In genomic region chr19:31070126-31070525, GRCh38 we compare ENCODE assay signal across 23 cellular contexts.
DNase-seq lines count a peak whose midpoint lies in the region; TF ChIP-seq lines count a peak whose summit lies in the region.
"Had no signal": no experiment of that assay in that cellular context is flagged by ENCODE, and none has a peak within 500 bp of the region (broad histone marks: within the 10 kb centered on the region; RNA-seq: fewer than 3 reads in every experiment).

No MANE protein-coding gene starts in this region.

- H2BK12ac ChIP-seq in mesenchymal stem cell (ENCODE audit: low read length in 2 of 2) = no peak overlapping the region

- 72% methylated on average over 6 of the region's 7 CpGs for WGBS in mesenchymal stem cell
- WGBS in thyroid gland, 2 donors = 58 to 60% methylated on average over 7 of the region's 7 CpGs

- H3K4me2 ChIP-seq in mesenchymal stem cell (ENCODE audit: low read length, poor library complexity, severe bottlenecking) = no peak overlapping the region

- TF ChIP-seq POLR2A in thyroid gland (IDR thresholded peaks at IDR 0.05) = no peak

- H3K4me3 Mint-ChIP-seq in chondrocyte (ENCODE audit: unreplicated experiment) = no peak overlapping the region
- no peak overlapping the region for H3K4me3 Mint-ChIP-seq in activated T-helper 2 cell treated with anti-CD3 and anti-CD28 coated beads, Interferon-gamma antibody, Interleukin-2, Interleukin-4, amounts not matched to agents 10 μg/mL and 5 μg/mL and 100 μg/mL, durations not matched to agents 14 hours and 24 hours and 36 hours (ENCODE audit: low read depth)
- H3K4me3 Mint-ChIP-seq: CD4-positive, CD25-positive, alpha-beta regulatory T cell; CD8-positive, alpha-beta memory T cell; HFFc6 had no signal

- no peaks in the 10 kb centered on the region for H3K9me3 Mint-ChIP-seq in chondrocyte (ENCODE audit: low read depth)
- no peaks in the 10 kb centered on the region for H3K9me3 Mint-ChIP-seq in activated T-helper 2 cell treated with anti-CD3 and anti-CD28 coated beads, Interferon-gamma antibody, Interleukin-2, Interleukin-4, amounts not matched to agents 10 μg/mL and 5 μg/mL and 100 μg/mL, durations not matched to agents 14 hours and 24 hours and 36 hours
- H3K9me3 Mint-ChIP-seq: CD4-positive, CD25-positive, alpha-beta regulatory T cell; CD8-positive, alpha-beta memory T cell; HFFc6 had no signal

- no peaks in the 10 kb centered on the region for H3K27me3 Mint-ChIP-seq in chondrocyte (ENCODE audit: low read depth)
- H3K27me3 Mint-ChIP-seq in activated T-helper 2 cell treated with anti-CD3 and anti-CD28 coated beads, Interferon-gamma antibody, Interleukin-2, Interleukin-4, amounts not matched to agents 10 μg/mL and 5 μg/mL and 100 μg/mL, durations not matched to agents 14 hours and 24 hours and 36 hours (ENCODE audit: low read depth) = peaks cover 13% of the 10 kb centered on the region

- no peak overlapping the region for H3K14ac ChIP-seq in mesenchymal stem cell (ENCODE audit: low read length in 2 of 2)

- no peak overlapping the region for H3K4ac ChIP-seq in mesenchymal stem cell (ENCODE audit: low read depth in 1 of 2, low read length in 2 of 2)

- H3K27ac ChIP-seq in A673 (ENCODE audit: low read depth, low read length, poor library complexity, severe bottlenecking) (peak overlapping the region; percentile 73), mesenchymal stem cell (ENCODE audit: low read length, poor library complexity, severe bottlenecking) (no peak overlapping the region), thyroid gland (peak overlapping the region; percentile 85 to 98 (median 88))
- H3K27ac ChIP-seq: HL-60 had no signal

- no peaks in the 10 kb centered on the region for H3K79me1 ChIP-seq in mesenchymal stem cell (replicated peaks; ENCODE audit: low read length, poor library complexity, severe bottlenecking)

- CTCF ChIA-PET in A673 (lab: Charles Lee) = no interaction called here

- peak overlapping the region; percentile 38 for H4K8ac ChIP-seq in mesenchymal stem cell (ENCODE audit: low read length)

- H2BK120ac ChIP-seq in mesenchymal stem cell (ENCODE audit: low read depth, low read length) = no peak overlapping the region

- H3K18ac ChIP-seq in mesenchymal stem cell (ENCODE audit: low read depth in 1 of 2, low read length in 2 of 2) = no peak overlapping the region

- no peak overlapping the region for H3K4me3 ChIP-seq in A673 (ENCODE audit: low read depth, low read length, poor library complexity, severe bottlenecking)
- no peak overlapping the region for H3K4me3 ChIP-seq in mesenchymal stem cell (ENCODE audit: insufficient read depth in 1 of 2, low read depth in 1 of 2, low read length in 2 of 2)
- H3K4me3 ChIP-seq in thyroid gland (replicated peaks in 1 of 3) = no peak overlapping the region
- H3K4me3 ChIP-seq: GM12878 had no signal

- POLR2A ChIA-PET in A673 (lab: Charles Lee; ENCODE audit: low non-redundant PET) = no interaction called here

- no peaks in the 10 kb centered on the region for H3K9me3 ChIP-seq in A673 (ENCODE audit: low read depth, low read length, poor library complexity, severe bottlenecking)
- H3K9me3 ChIP-seq in mesenchymal stem cell (ENCODE audit: control insufficient read depth, low read length) = no peaks in the 10 kb centered on the region
- H3K9me3 ChIP-seq in thyroid gland = no peaks in the 10 kb centered on the region
- H3K9me3 ChIP-seq: BE2C had no signal

- H4K91ac ChIP-seq in mesenchymal stem cell (ENCODE audit: low read length) = no peak overlapping the region

- H3K4me1 Mint-ChIP-seq in chondrocyte (ENCODE audit: low read depth) = peaks cover 56% of the 10 kb centered on the region
- H3K4me1 Mint-ChIP-seq in activated T-helper 2 cell treated with anti-CD3 and anti-CD28 coated beads, Interferon-gamma antibody, Interleukin-2, Interleukin-4, amounts not matched to agents 10 μg/mL and 5 μg/mL and 100 μg/mL, durations not matched to agents 14 hours and 24 hours and 36 hours (ENCODE audit: low read depth) = no peaks in the 10 kb centered on the region
- H3K4me1 Mint-ChIP-seq: CD4-positive, CD25-positive, alpha-beta regulatory T cell; CD8-positive, alpha-beta memory T cell had no signal

- no peaks in the 10 kb centered on the region for H3K36me3 ChIP-seq in A673 (ENCODE audit: insufficient read depth, low read length, poor library complexity, severe bottlenecking)
- no peaks in the 10 kb centered on the region for H3K36me3 ChIP-seq in mesenchymal stem cell (ENCODE audit: control insufficient read depth in 1 of 2, insufficient read depth in 2 of 2, low read depth in 1 of 2, low read length in 2 of 2)
- no peaks in the 10 kb centered on the region for H3K36me3 ChIP-seq in thyroid gland
- H3K36me3 ChIP-seq: BE2C had no signal

- no peak for DNase-seq in A673 (ENCODE audit: low spot score)
- DNase-seq in chondrocyte (ENCODE audit: low spot score) = no peak
- peak; percentile 6 for DNase-seq in mesenchymal stem cell
- peak; percentile 21 to 30 for DNase-seq in thyroid gland
- no peak for DNase-seq in activated T-helper 2 cell treated with anti-CD3 and anti-CD28 coated beads, Interferon-gamma antibody, Interleukin-2, Interleukin-4, amounts not matched to agents 10 μg/mL and 5 μg/mL and 100 μg/mL, durations not matched to agents 14 hours and 24 hours and 36 hours (ENCODE audit: low spot score)
- no peak for DNase-seq in stimulated activated CD4-positive, alpha-beta T cell treated with anti-CD3 and anti-CD28 coated beads, Interleukin-4, amount 100 ng/mL, for 4 hours
- no peak for DNase-seq in NCI-H1417 treated with DMSO at 0.1 percent for 48 hours (lab: John Stamatoyannopoulos, UW)
- DNase-seq: 8988T; ACHN; BE2C; C1 segment of cervical spinal cord; CD4-positive, CD25-positive, alpha-beta regulatory T cell; CD8-positive, alpha-beta memory T cell; COR-L47; DMS 273 treated with DMSO at 0.1 percent for 48 hours; DMS53; DND-41; EL; GOT3; H7; HFFc6 had no signal

- no peak overlapping the region for H3K23ac ChIP-seq in mesenchymal stem cell (ENCODE audit: low read length in 2 of 2)

- no peaks in the 10 kb centered on the region for H3K27me3 ChIP-seq in A673 (replicated peaks; ENCODE audit: insufficient read depth, low read depth, low read length, poor library complexity)
- H3K27me3 ChIP-seq in mesenchymal stem cell (ENCODE audit: control insufficient read depth in 1 of 2, insufficient read depth in 1 of 2, low read length in 2 of 2) = peaks cover 0 to 16% of the 10 kb centered on the region in 2 experiments
- no peaks in the 10 kb centered on the region for H3K27me3 ChIP-seq in thyroid gland
- H3K27me3 ChIP-seq: BE2C had no signal

- TF ChIP-seq CTCF in A673 (conservative IDR thresholded peaks at IDR 0.05; ENCODE audit: low read depth, low read length) = no peak
- TF ChIP-seq CTCF in chondrocyte (IDR thresholded peaks at IDR 0.05) = no peak
- TF ChIP-seq CTCF in thyroid gland (IDR thresholded peaks at IDR 0.05) = no peak

- peak overlapping the region; percentile 43 for H3K27ac Mint-ChIP-seq in chondrocyte (ENCODE audit: unreplicated experiment)
- H3K27ac Mint-ChIP-seq in activated T-helper 2 cell treated with anti-CD3 and anti-CD28 coated beads, Interferon-gamma antibody, Interleukin-2, Interleukin-4, amounts not matched to agents 10 μg/mL and 5 μg/mL and 100 μg/mL, durations not matched to agents 14 hours and 24 hours and 36 hours = no peak overlapping the region
- H3K27ac Mint-ChIP-seq: CD8-positive, alpha-beta memory T cell; HFFc6 had no signal

- intact Hi-C loops in A673 (cut with micrococcal nuclease; ENCODE audit: unreplicated experiment) = loop anchor here (5.0 kb wide), 2 partner anchors 77 to 152 kb away; no protein-coding TSS in a partner anchor
- intact Hi-C loops in thyroid gland (cut with DNase I) = no loop called here
- intact Hi-C loops in activated T-helper 2 cell treated with anti-CD3 and anti-CD28 coated beads, Interferon-gamma antibody, Interleukin-2, Interleukin-4, amounts not matched to agents 10 μg/mL and 5 μg/mL and 100 μg/mL, durations not matched to agents 14 hours and 24 hours and 36 hours (cut with micrococcal nuclease) = no loop called here

- BruUV-seq in A673 (replicated peaks; lab: Mats Ljungman, UMichigan) = no TSS peak

- no peak overlapping the region for H2AFZ ChIP-seq in mesenchymal stem cell (ENCODE audit: low read depth, low read length)

- H2BK5ac ChIP-seq in mesenchymal stem cell (ENCODE audit: low read depth, low read length, poor library complexity, severe bottlenecking) = no peak overlapping the region

- no peaks in the 10 kb centered on the region for H3K36me3 Mint-ChIP-seq in chondrocyte (ENCODE audit: low read depth)
- no peaks in the 10 kb centered on the region for H3K36me3 Mint-ChIP-seq in activated T-helper 2 cell treated with anti-CD3 and anti-CD28 coated beads, Interferon-gamma antibody, Interleukin-2, Interleukin-4, amounts not matched to agents 10 μg/mL and 5 μg/mL and 100 μg/mL, durations not matched to agents 14 hours and 24 hours and 36 hours (ENCODE audit: low read depth)
- H3K36me3 Mint-ChIP-seq: CD4-positive, CD25-positive, alpha-beta regulatory T cell; CD8-positive, alpha-beta memory T cell had no signal

- H2BK15ac ChIP-seq in mesenchymal stem cell (ENCODE audit: low read depth, poor library complexity, severe bottlenecking) = no peak overlapping the region

- H3K4me1 ChIP-seq in A673 (ENCODE audit: insufficient read depth, low read length, poor library complexity, severe bottlenecking) = peaks cover 90% of the 10 kb centered on the region
- peaks cover 19% of the 10 kb centered on the region for H3K4me1 ChIP-seq in mesenchymal stem cell (ENCODE audit: control insufficient read depth, insufficient read depth, low read depth, low read length)
- H3K4me1 ChIP-seq in thyroid gland = peaks cover 65 to 70% of the 10 kb centered on the region in 2 donors
- H3K4me1 ChIP-seq: BE2C had no signal

- no peak overlapping the region for H3K9ac ChIP-seq in mesenchymal stem cell (ENCODE audit: low read length)

- H2AK5ac ChIP-seq in mesenchymal stem cell (ENCODE audit: low read length, severe bottlenecking) = peak overlapping the region; percentile 94

Comparison
In these comparisons a context has a peak if more than half of its experiments do, and no peak if none do; other contexts are left out.
1. DNase-seq: peak in mesenchymal stem cell (single experiment) and thyroid gland (2 of 2); none in A673 (single experiment), chondrocyte (single experiment), activated T-helper 2 cell treated with anti-CD3 and anti-CD28 coated beads, Interferon-gamma antibody, Interleukin-2, Interleukin-4, amounts not matched to agents 10 μg/mL and 5 μg/mL and 100 μg/mL, durations not matched to agents 14 hours and 24 hours and 36 hours (single experiment), stimulated activated CD4-positive, alpha-beta T cell treated with anti-CD3 and anti-CD28 coated beads, Interleukin-4, amount 100 ng/mL, for 4 hours (0 of 2) and NCI-H1417 treated with DMSO at 0.1 percent for 48 hours (single experiment).